1 cellular context compared by ENCODE assay signal in genomic region chr15:90665288-90666134, GRCh38.
TF ChIP-seq lines count a peak whose summit lies in the region.

No MANE protein-coding gene starts in this region.

TF ChIP-seq in HEK293, 187 proteins besides CTCF, POLR2A, EP300 and RAD21 (continued from another document and continues in another):
- TF ChIP-seq PATZ1 (tag by site-specific recombination; IDR thresholded peaks at IDR 0.05) = peak; percentile 65
- TF ChIP-seq KLF10 (tag by site-specific recombination; IDR thresholded peaks at IDR 0.05) = no peak
- TF ChIP-seq PRDM6 (tag by site-specific recombination; IDR thresholded peaks at IDR 0.05) = no peak
- no peak for TF ChIP-seq ZNF530 (tag by site-specific recombination; IDR thresholded peaks at IDR 0.05; ENCODE audit: low read depth)
- TF ChIP-seq ZNF660 (tag by site-specific recombination; IDR thresholded peaks at IDR 0.05) = no peak
- TF ChIP-seq GLIS2 (tag by site-specific recombination; IDR thresholded peaks at IDR 0.05) = peak; percentile 88; the same call in 1 of the 2 replicates
- no peak for TF ChIP-seq TSHZ1 (tag by site-specific recombination; IDR thresholded peaks at IDR 0.05; ENCODE audit: borderline replicate concordance)
- no peak for TF ChIP-seq ZNF677 (tag by site-specific recombination; IDR thresholded peaks at IDR 0.05)
- no peak for TF ChIP-seq BCL6B (tag by site-specific recombination; IDR thresholded peaks at IDR 0.05)
- TF ChIP-seq KLF7 (tag by site-specific recombination; IDR thresholded peaks at IDR 0.05; ENCODE audit: borderline replicate concordance) = no peak
- TF ChIP-seq ZNF639 (tag by site-specific recombination; IDR thresholded peaks at IDR 0.05) = no peak
- TF ChIP-seq ZNF157 (tag by site-specific recombination; IDR thresholded peaks at IDR 0.05) = no peak
- peak; percentile 64 for TF ChIP-seq ZBTB17 (tag by site-specific recombination; IDR thresholded peaks at IDR 0.05)
- TF ChIP-seq ZFP69B (tag by site-specific recombination; IDR thresholded peaks at IDR 0.05) = peak; percentile 57; the same call in 1 of the 2 replicates
- TF ChIP-seq ZBTB48 (tag by site-specific recombination; IDR thresholded peaks at IDR 0.05) = no peak
- peak; percentile 71 for TF ChIP-seq ZNF692 (tag by site-specific recombination; IDR thresholded peaks at IDR 0.05)
- TF ChIP-seq ZNF335 (tag by site-specific recombination; conservative IDR thresholded peaks at IDR 0.05) = peak; percentile 95
- no peak for TF ChIP-seq ZNF266 (tag by site-specific recombination; IDR thresholded peaks at IDR 0.05; ENCODE audit: low read depth)
- no peak for TF ChIP-seq YY1 (tag by site-specific recombination; IDR thresholded peaks at IDR 0.05)
- no peak for TF ChIP-seq ZNF830 (tag by site-specific recombination; IDR thresholded peaks at IDR 0.05; ENCODE audit: low read depth)
- TF ChIP-seq ZBTB20 (tag by site-specific recombination; IDR thresholded peaks at IDR 0.05) = peak; percentile 82
- peak; percentile 20; the same call in 1 of the 2 replicates for TF ChIP-seq ZSCAN30 (tag by site-specific recombination; IDR thresholded peaks at IDR 0.05)
- TF ChIP-seq ZNF37A (tag by site-specific recombination; IDR thresholded peaks at IDR 0.05) = no peak
- TF ChIP-seq ZNF239 (tag by site-specific recombination; IDR thresholded peaks at IDR 0.05) = no peak
- no peak for TF ChIP-seq ZNF394 (tag by site-specific recombination; IDR thresholded peaks at IDR 0.05; ENCODE audit: borderline replicate concordance)
- no peak for TF ChIP-seq ZNF776 (tag by site-specific recombination; IDR thresholded peaks at IDR 0.05; ENCODE audit: borderline replicate concordance)
- TF ChIP-seq ZNF513 (tag by site-specific recombination; IDR thresholded peaks at IDR 0.05) = no peak
- no peak for TF ChIP-seq ELK4 (IDR thresholded peaks at IDR 0.05; ENCODE audit: borderline replicate concordance, low read depth, low read length)
- no peak for TF ChIP-seq ZNF2 (tag by site-specific recombination; IDR thresholded peaks at IDR 0.05)
- no peak for TF ChIP-seq BCL11A (tag by site-specific recombination; IDR thresholded peaks at IDR 0.05; ENCODE audit: low read depth)
- 0 out of 2 replicates have a peak, but pooled peaks have one; percentile 11 for TF ChIP-seq ZNF324 (tag by site-specific recombination; IDR thresholded peaks at IDR 0.05)
- TF ChIP-seq ZNF138 (tag by site-specific recombination; IDR thresholded peaks at IDR 0.05; ENCODE audit: borderline replicate concordance) = no peak
- no peak for TF ChIP-seq PRDM1 (tag by site-specific recombination; IDR thresholded peaks at IDR 0.05)
- no peak for TF ChIP-seq ZNF24 (tag by site-specific recombination; IDR thresholded peaks at IDR 0.05)
- TF ChIP-seq ZNF248 (tag by site-specific recombination; IDR thresholded peaks at IDR 0.05) = no peak
- TF ChIP-seq REST (tag by site-specific recombination; IDR thresholded peaks at IDR 0.05) = no peak
- no peak for TF ChIP-seq TCF7L2 (IDR thresholded peaks at IDR 0.05; ENCODE audit: borderline replicate concordance, low read depth, low read length)
- no peak for TF ChIP-seq ZNF48 (tag by site-specific recombination; IDR thresholded peaks at IDR 0.05)
- no peak for TF ChIP-seq ZNF221 (tag by site-specific recombination; IDR thresholded peaks at IDR 0.05; ENCODE audit: borderline replicate concordance)
- no peak for TF ChIP-seq ZNF549 (tag by site-specific recombination; IDR thresholded peaks at IDR 0.05)
- TF ChIP-seq ZNF561 (tag by site-specific recombination; IDR thresholded peaks at IDR 0.05; ENCODE audit: borderline replicate concordance) = no peak
- no peak; the same call in 1 of the 2 replicates for TF ChIP-seq ZNF600 (tag by site-specific recombination; IDR thresholded peaks at IDR 0.05)
- no peak for TF ChIP-seq ZNF510 (tag by site-specific recombination; IDR thresholded peaks at IDR 0.05; ENCODE audit: insufficient replicate concordance)
- TF ChIP-seq ZNF558 (tag by site-specific recombination; IDR thresholded peaks at IDR 0.05) = no peak
- no peak for TF ChIP-seq ZNF610 (tag by site-specific recombination; IDR thresholded peaks at IDR 0.05; ENCODE audit: borderline replicate concordance)
